1 cellular context compared by ENCODE assay signal in the genomic region with DNA sequence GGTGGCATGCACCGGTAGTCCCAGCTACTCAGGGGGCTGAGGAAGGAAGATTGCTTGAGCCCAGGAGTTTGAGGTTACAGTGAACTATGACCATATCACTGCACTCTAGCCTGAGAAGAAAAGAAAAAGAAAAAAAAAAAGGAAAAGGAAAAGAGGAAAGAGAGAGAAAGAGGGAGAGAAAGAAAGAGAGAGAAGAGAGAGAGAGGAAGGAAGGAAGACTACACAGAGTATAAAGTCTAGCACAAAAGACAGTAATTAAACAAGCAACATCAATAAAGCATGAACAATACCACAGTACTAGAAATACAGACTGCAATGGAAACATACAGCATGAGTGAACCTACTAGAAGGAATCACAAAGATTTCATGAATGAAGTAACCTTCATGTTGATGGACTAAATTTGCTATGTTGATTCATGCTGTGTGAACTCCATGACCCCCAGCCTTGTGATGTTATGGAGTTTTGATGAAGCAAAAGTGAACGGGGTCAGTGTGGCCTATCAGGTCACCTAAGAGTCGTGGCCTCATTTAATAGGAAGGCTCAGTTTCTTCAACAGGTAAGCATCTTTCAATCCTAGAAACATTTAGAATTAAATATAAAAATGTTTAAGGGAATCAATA.
TF ChIP-seq lines count a peak whose summit lies in the region.

No MANE protein-coding gene starts in this region.

TF ChIP-seq in K562, 482 proteins besides CTCF, POLR2A, EP300 and RAD21 (continued from another document):
- TF ChIP-seq, protein P1, sequence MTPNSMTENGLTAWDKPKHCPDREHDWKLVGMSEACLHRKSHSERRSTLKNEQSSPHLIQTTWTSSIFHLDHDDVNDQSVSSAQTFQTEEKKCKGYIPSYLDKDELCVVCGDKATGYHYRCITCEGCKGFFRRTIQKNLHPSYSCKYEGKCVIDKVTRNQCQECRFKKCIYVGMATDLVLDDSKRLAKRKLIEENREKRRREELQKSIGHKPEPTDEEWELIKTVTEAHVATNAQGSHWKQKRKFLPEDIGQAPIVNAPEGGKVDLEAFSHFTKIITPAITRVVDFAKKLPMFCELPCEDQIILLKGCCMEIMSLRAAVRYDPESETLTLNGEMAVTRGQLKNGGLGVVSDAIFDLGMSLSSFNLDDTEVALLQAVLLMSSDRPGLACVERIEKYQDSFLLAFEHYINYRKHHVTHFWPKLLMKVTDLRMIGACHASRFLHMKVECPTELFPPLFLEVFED (CRISPR knock-in tag; conservative IDR thresholded peaks at IDR 0.05) = no peak
- no peak for TF ChIP-seq ZNF444 (CRISPR knock-in tag; IDR thresholded peaks at IDR 0.05)
- TF ChIP-seq, protein P2, sequence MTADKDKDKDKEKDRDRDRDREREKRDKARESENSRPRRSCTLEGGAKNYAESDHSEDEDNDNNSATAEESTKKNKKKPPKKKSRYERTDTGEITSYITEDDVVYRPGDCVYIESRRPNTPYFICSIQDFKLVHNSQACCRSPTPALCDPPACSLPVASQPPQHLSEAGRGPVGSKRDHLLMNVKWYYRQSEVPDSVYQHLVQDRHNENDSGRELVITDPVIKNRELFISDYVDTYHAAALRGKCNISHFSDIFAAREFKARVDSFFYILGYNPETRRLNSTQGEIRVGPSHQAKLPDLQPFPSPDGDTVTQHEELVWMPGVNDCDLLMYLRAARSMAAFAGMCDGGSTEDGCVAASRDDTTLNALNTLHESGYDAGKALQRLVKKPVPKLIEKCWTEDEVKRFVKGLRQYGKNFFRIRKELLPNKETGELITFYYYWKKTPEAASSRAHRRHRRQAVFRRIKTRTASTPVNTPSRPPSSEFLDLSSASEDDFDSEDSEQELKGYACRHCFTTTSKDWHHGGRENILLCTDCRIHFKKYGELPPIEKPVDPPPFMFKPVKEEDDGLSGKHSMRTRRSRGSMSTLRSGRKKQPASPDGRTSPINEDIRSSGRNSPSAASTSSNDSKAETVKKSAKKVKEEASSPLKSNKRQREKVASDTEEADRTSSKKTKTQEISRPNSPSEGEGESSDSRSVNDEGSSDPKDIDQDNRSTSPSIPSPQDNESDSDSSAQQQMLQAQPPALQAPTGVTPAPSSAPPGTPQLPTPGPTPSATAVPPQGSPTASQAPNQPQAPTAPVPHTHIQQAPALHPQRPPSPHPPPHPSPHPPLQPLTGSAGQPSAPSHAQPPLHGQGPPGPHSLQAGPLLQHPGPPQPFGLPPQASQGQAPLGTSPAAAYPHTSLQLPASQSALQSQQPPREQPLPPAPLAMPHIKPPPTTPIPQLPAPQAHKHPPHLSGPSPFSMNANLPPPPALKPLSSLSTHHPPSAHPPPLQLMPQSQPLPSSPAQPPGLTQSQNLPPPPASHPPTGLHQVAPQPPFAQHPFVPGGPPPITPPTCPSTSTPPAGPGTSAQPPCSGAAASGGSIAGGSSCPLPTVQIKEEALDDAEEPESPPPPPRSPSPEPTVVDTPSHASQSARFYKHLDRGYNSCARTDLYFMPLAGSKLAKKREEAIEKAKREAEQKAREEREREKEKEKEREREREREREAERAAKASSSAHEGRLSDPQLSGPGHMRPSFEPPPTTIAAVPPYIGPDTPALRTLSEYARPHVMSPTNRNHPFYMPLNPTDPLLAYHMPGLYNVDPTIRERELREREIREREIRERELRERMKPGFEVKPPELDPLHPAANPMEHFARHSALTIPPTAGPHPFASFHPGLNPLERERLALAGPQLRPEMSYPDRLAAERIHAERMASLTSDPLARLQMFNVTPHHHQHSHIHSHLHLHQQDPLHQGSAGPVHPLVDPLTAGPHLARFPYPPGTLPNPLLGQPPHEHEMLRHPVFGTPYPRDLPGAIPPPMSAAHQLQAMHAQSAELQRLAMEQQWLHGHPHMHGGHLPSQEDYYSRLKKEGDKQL (CRISPR knock-in tag; IDR thresholded peaks at IDR 0.05; ENCODE audit: borderline replicate concordance) = no peak
- TF ChIP-seq, protein P3, sequence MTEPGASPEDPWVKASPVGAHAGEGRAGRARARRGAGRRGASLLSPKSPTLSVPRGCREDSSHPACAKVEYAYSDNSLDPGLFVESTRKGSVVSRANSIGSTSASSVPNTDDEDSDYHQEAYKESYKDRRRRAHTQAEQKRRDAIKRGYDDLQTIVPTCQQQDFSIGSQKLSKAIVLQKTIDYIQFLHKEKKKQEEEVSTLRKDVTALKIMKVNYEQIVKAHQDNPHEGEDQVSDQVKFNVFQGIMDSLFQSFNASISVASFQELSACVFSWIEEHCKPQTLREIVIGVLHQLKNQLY (CRISPR knock-in tag; conservative IDR thresholded peaks at IDR 0.05) = no peak
- TF ChIP-seq, protein P4, sequence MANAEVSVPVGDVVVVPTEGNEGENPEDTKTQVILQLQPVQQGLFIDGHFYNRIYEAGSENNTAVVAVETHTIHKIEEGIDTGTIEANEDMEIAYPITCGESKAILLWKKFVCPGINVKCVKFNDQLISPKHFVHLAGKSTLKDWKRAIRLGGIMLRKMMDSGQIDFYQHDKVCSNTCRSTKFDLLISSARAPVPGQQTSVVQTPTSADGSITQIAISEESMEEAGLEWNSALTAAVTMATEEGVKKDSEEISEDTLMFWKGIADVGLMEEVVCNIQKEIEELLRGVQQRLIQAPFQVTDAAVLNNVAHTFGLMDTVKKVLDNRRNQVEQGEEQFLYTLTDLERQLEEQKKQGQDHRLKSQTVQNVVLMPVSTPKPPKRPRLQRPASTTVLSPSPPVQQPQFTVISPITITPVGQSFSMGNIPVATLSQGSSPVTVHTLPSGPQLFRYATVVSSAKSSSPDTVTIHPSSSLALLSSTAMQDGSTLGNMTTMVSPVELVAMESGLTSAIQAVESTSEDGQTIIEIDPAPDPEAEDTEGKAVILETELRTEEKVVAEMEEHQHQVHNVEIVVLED (CRISPR knock-in tag; IDR thresholded peaks at IDR 0.05) = no peak
- no peak for TF ChIP-seq PATZ1 (CRISPR knock-in tag; IDR thresholded peaks at IDR 0.05; ENCODE audit: borderline replicate concordance)
- TF ChIP-seq KLF13 (tag; IDR thresholded peaks at IDR 0.05; ENCODE audit: borderline replicate concordance, low read depth) = no peak
- TF ChIP-seq HOMEZ (CRISPR knock-in tag; IDR thresholded peaks at IDR 0.05) = no peak
- no peak for TF ChIP-seq CREBBP (IDR thresholded peaks at IDR 0.05; ENCODE audit: low read depth, low read length)
- no peak for TF ChIP-seq ERF (CRISPR knock-in tag; IDR thresholded peaks at IDR 0.05)
- 0 out of 2 replicates have a peak, but pooled peaks have one; percentile 31 for TF ChIP-seq OTX1 (CRISPR knock-in tag; IDR thresholded peaks at IDR 0.05)
- TF ChIP-seq LCOR (CRISPR knock-in tag; IDR thresholded peaks at IDR 0.05) = no peak
- TF ChIP-seq ZC3H8 (IDR thresholded peaks at IDR 0.05) = 0 out of 2 replicates have a peak, but pooled peaks have one; percentile 25
- TF ChIP-seq CEBPG (CRISPR knock-in tag; IDR thresholded peaks at IDR 0.05) = no peak
- TF ChIP-seq CEBPG (tag; conservative IDR thresholded peaks at IDR 0.05 in 1 of 2, IDR thresholded peaks at IDR 0.05 in 1 of 2) = no peak
- no peak for TF ChIP-seq HES1 (IDR thresholded peaks at IDR 0.05; ENCODE audit: low read depth)
- no peak for TF ChIP-seq FOS (IDR thresholded peaks at IDR 0.05; ENCODE audit: extremely low read depth, insufficient read length)
- TF ChIP-seq SRSF9 (IDR thresholded peaks at IDR 0.05; ENCODE audit: borderline replicate concordance, low read depth, low read length) = no peak
- TF ChIP-seq TFE3 (CRISPR knock-in tag; IDR thresholded peaks at IDR 0.05) = no peak
- TF ChIP-seq, protein P5, sequence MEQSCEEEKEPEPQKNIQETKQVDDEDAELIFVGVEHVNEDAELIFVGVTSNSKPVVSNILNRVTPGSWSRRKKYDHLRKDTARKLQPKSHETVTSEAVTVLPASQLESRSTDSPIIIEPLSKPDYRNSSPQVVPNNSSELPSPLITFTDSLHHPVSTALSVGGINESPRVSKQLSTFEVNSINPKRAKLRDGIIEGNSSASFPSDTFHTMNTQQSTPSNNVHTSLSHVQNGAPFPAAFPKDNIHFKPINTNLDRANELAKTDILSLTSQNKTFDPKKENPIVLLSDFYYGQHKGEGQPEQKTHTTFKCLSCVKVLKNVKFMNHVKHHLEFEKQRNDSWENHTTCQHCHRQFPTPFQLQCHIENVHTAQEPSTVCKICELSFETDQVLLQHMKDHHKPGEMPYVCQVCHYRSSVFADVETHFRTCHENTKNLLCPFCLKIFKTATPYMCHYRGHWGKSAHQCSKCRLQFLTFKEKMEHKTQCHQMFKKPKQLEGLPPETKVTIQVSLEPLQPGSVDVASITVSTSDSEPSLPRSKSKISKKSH (CRISPR knock-in tag; IDR thresholded peaks at IDR 0.05) = no peak
- TF ChIP-seq MYC (IDR thresholded peaks at IDR 0.05; ENCODE audit: low read depth, low read length) = no peak
- no peak for TF ChIP-seq MYC (CRISPR knock-in tag; IDR thresholded peaks at IDR 0.05; ENCODE audit: borderline replicate concordance, low read depth)
- TF ChIP-seq EHMT2 (IDR thresholded peaks at IDR 0.05) = no peak
- no peak for TF ChIP-seq ARID3B (CRISPR knock-in tag; IDR thresholded peaks at IDR 0.05; ENCODE audit: borderline replicate concordance)
- 0 out of 2 replicates have a peak, but pooled peaks have one; percentile 20 for TF ChIP-seq SUPT5H (IDR thresholded peaks at IDR 0.05)
- TF ChIP-seq STAT5B (CRISPR knock-in tag; IDR thresholded peaks at IDR 0.05) = no peak
- no peak for TF ChIP-seq HDAC6 (IDR thresholded peaks at IDR 0.05; ENCODE audit: low read depth, low read length)
